In the genomic region with DNA sequence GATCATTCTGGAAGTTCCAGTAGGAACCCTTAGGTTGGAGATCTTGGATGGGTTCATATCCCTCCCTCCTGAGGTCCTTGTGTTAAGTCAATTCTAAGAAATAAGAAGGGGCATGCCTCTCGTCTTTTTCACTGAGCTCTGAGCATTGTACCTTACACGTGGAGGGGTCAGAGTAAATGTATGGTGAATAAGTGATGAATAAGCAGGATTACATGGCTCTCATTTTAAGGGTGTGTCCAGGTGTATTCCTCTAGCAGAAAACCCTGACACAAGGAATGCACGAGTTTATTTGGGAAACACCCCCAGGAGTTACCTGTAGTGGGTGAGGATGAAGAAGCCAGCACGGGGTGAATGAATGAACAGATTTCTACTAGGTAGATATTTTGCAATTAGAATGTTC, we compare ENCODE assay signal across 30 cellular contexts.
"Had no signal": no experiment of that assay in that cellular context is flagged by ENCODE, and none has a peak within 500 bp of the region (broad histone marks: within the 10 kb centered on the region; RNA-seq: fewer than 3 reads in every experiment).

No MANE protein-coding gene starts in this region.

- H3K9ac ChIP-seq: neural progenitor cell, parathyroid adenoma had no signal

- H3K9me3 ChIP-seq: ovary, psoas muscle, thoracic aorta, thyroid gland, upper lobe of left lung, vagina had no signal

- H3K36me3 ChIP-seq: neural progenitor cell, ovary, spleen, stomach, thoracic aorta, thyroid gland, tibial nerve, upper lobe of left lung, vagina had no signal

- ATAC-seq: naive thymus-derived CD4-positive, alpha-beta T cell; psoas muscle; right cardiac atrium; sciatic nerve; stimulated activated memory B cell treated with anti-CD40 and anti-IgM and Interleukin-4, amounts not matched to agents 10 μg/mL and 1 μg/mL and 100 μg/mL, for 72 hours had no signal

- H3K27me3 Mint-ChIP-seq: progenitor cell of endocrine pancreas; stimulated activated memory B cell treated with anti-CD40 and anti-IgM and Interleukin-4, amounts not matched to agents 10 μg/mL and 1 μg/mL and 100 μg/mL, for 72 hours; stimulated activated naive CD8-positive, alpha-beta T cell treated with anti-CD3 and anti-CD28 coated beads, Interleukin-15, Interleukin-2, amounts not matched to agents 100 ng/mL and 50 ng/mL, for 24 hours had no signal

- H3K4me1 Mint-ChIP-seq: neural progenitor cell; stimulated activated memory B cell treated with anti-CD40 and anti-IgM and Interleukin-4, amounts not matched to agents 10 μg/mL and 1 μg/mL and 100 μg/mL, for 72 hours had no signal

- H3K4me3 Mint-ChIP-seq: naive thymus-derived CD4-positive, alpha-beta T cell; nephron; neural progenitor cell; stimulated activated memory B cell treated with anti-CD40 and anti-IgM and Interleukin-4, amounts not matched to agents 10 μg/mL and 1 μg/mL and 100 μg/mL, for 72 hours; stimulated activated naive CD8-positive, alpha-beta T cell treated with anti-CD3 and anti-CD28 coated beads, Interleukin-15, Interleukin-2, amounts not matched to agents 100 ng/mL and 50 ng/mL, for 24 hours had no signal

- H2AFZ ChIP-seq: neural progenitor cell, parathyroid adenoma had no signal

- DNase-seq: naive thymus-derived CD4-positive, alpha-beta T cell; occipital lobe; ovary; posterior cingulate gyrus; psoas muscle; right cardiac atrium; spleen; stimulated activated CD4-positive, alpha-beta T cell treated with anti-CD3 and anti-CD28 coated beads, Interleukin-12 subunit alpha, Interleukin-12 subunit beta, amount 100 ng/mL, for 4 hours; stimulated activated CD4-positive, alpha-beta T cell treated with anti-CD3 and anti-CD28 coated beads, Interleukin-1b, Interleukin-23, amount 100 ng/mL, for 48 hours; stimulated activated CD4-positive, alpha-beta T cell treated with anti-CD3 and anti-CD28 coated beads, Interleukin-4, amount 100 ng/mL, for 1 hour; stimulated activated CD4-positive, alpha-beta T cell treated with anti-CD3 and anti-CD28 coated beads, Interleukin-4, amount 100 ng/mL, for 4 hours; stimulated activated CD8-positive, alpha-beta memory T cell treated with anti-CD3 and anti-CD28 coated beads, Interleukin-4, amount 100 ng/mL, for 48 hours; stimulated activated naive CD4-positive, alpha-beta T cell treated with Interleukin-2 at 50 U/mL for 16 hours; stomach; thyroid gland; trophoblast cell; upper lobe of left lung had no signal

- H3K9me3 Mint-ChIP-seq: stimulated activated memory B cell treated with anti-CD40 and anti-IgM and Interleukin-4, amounts not matched to agents 10 μg/mL and 1 μg/mL and 100 μg/mL, for 72 hours had no signal

- H3K4me2 ChIP-seq: neural progenitor cell, smooth muscle cell had no signal

- H3K27ac ChIP-seq: neural progenitor cell, ovary, parathyroid adenoma, psoas muscle, skin epidermis, spleen, stomach, thoracic aorta, thyroid gland, tibial nerve, upper lobe of left lung, vagina had no signal

- H3K4me3 ChIP-seq: neural progenitor cell, ovary, psoas muscle, skin epidermis, smooth muscle cell, spleen, stomach, thoracic aorta, thyroid gland, tibial nerve, upper lobe of left lung, vagina had no signal

- H3K27ac Mint-ChIP-seq: naive thymus-derived CD4-positive, alpha-beta T cell; nephron; neural progenitor cell; progenitor cell of endocrine pancreas; stimulated activated memory B cell treated with anti-CD40 and anti-IgM and Interleukin-4, amounts not matched to agents 10 μg/mL and 1 μg/mL and 100 μg/mL, for 72 hours; stimulated activated naive CD8-positive, alpha-beta T cell treated with anti-CD3 and anti-CD28 coated beads, Interleukin-15, Interleukin-2, amounts not matched to agents 100 ng/mL and 50 ng/mL, for 24 hours had no signal

- FAIRE-seq: urothelium cell line had no signal

- H3K79me2 ChIP-seq: parathyroid adenoma had no signal

- H3K4me1 ChIP-seq: neural progenitor cell, parathyroid adenoma, psoas muscle, stomach, thyroid gland, tibial nerve, upper lobe of left lung, vagina had no signal

- H3K27me3 ChIP-seq: neural progenitor cell, ovary, spleen, stomach, thyroid gland, tibial nerve, upper lobe of left lung, vagina had no signal

- H3K36me3 Mint-ChIP-seq: naive thymus-derived CD4-positive, alpha-beta T cell; neural progenitor cell; stimulated activated memory B cell treated with anti-CD40 and anti-IgM and Interleukin-4, amounts not matched to agents 10 μg/mL and 1 μg/mL and 100 μg/mL, for 72 hours had no signal
